8 cellular contexts compared by ENCODE assay signal in the genomic region with DNA sequence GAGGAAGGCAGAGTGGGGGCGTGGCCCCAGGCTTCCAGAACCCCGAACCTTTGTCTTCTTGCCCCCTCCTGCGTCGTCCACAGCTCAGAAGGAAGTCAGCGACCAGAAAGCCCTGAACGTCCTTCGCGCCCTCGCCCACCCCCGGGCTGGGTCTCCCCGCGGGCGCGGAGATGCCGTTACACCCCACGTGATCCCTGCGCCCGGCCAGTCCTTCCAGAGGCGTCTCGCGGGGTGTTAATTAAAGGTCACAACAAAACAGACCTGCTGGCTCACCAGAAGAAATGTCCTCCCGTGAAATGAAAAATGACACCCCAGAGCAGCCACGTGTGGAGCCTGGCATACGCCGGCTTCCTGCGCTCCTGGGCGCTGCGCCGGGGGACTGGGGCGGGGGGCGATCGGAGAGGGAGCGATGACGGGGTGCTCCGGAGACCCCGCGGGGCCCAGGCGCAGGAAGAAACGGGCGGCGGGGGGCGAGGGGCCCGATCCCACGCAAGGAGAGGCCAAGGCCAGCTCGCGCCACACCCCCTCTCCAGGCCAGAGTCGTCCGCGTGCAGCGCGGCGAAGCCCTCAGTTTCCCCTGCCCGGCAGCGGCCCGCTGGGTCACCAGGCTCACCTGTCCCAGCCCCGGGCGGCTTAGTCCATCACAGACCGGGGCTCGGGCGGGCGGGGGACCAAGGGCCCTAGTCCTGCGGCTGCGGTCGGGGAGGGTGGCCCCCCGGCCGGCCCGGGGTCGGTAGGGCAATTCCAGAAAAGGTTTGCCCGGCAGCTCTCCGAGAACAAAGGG. TPM values are rescaled to one million over a fixed set of nuclear protein-coding genes. Genes with fewer than 3 reads are reported as not detected.
A peak's percentile ranks its signal among the peaks of the same experiment; 100 is the strongest.
DNase-seq lines count a peak whose midpoint lies in the region; ATAC-seq, FAIRE-seq and TF ChIP-seq lines count a peak whose summit lies in the region.

No MANE protein-coding gene starts in this region.

- ATAC-seq in HG02884 (IDR thresholded peaks at IDR 0.05; ENCODE audit: unreplicated experiment) = no peak

- H3K27me3 ChIP-seq in neutrophil = peaks cover 96% of the 10 kb centered on the region

- H3K27me3 Mint-ChIP-seq in activated CD4-positive, alpha-beta memory T cell treated with anti-CD3 and anti-CD28 coated beads, Interleukin-2, amount 10 ng/mL, durations not matched to agents 7 days and 5 days = peaks cover 68% of the 10 kb centered on the region

- no peaks in the 10 kb centered on the region for H3K36me3 ChIP-seq in neutrophil

- FAIRE-seq in D721Med (lab: Jason Lieb, UNC) = no peak
- FAIRE-seq in HTR-8/SVneo (lab: Jason Lieb, UNC) = no peak

- no peaks in the 10 kb centered on the region for H3K9me3 ChIP-seq in neutrophil

- CTCF ChIA-PET in activated CD4-positive, alpha-beta memory T cell treated with anti-CD3 and anti-CD28 coated beads, Interleukin-2, amount 10 ng/mL, durations not matched to agents 7 days and 5 days (lab: Charles Lee) = interaction anchor here (0.8 to 2.8 kb wide), 22 partner anchors 13 to 1601 kb away, joined by 3 to 16 read pairs (median 3); no protein-coding TSS in a partner anchor

- H3K27ac Mint-ChIP-seq in activated CD4-positive, alpha-beta memory T cell treated with anti-CD3 and anti-CD28 coated beads, Interleukin-2, amount 10 ng/mL, durations not matched to agents 7 days and 5 days = no peak overlapping the region

- no peak overlapping the region for H3K27ac ChIP-seq in neutrophil

- POLR2A ChIA-PET in activated CD4-positive, alpha-beta memory T cell treated with anti-CD3 and anti-CD28 coated beads, Interleukin-2, amount 10 ng/mL, durations not matched to agents 7 days and 5 days (lab: Charles Lee) = interaction anchor here (0.8 kb wide), 1 partner anchor 849 kb away, joined by 3 read pairs; no protein-coding TSS in a partner anchor

- H3K4me3 ChIP-seq in fibroblast of the aortic adventitia (ENCODE audit: low read depth, low read length) = peak overlapping the region; percentile 90
- H3K4me3 ChIP-seq in neutrophil (ENCODE audit: low read depth in 1 of 2, low read length in 1 of 2) = peak overlapping the region; percentile 30 to 64

- peaks cover 26% of the 10 kb centered on the region for H3K4me1 Mint-ChIP-seq in activated CD4-positive, alpha-beta memory T cell treated with anti-CD3 and anti-CD28 coated beads, Interleukin-2, amount 10 ng/mL, durations not matched to agents 7 days and 5 days

- DNase-seq in D721Med (ENCODE audit: insufficient read length, low spot score) (peak; percentile 43), HT1080 (ENCODE audit: low read depth) (peak; percentile 34), fibroblast of the aortic adventitia (ENCODE audit: low read depth) (no peak), HTR-8/SVneo (ENCODE audit: insufficient read length, low spot score) (no peak)
- no peak for DNase-seq in activated CD4-positive, alpha-beta memory T cell treated with anti-CD3 and anti-CD28 coated beads, Interleukin-2, amount 10 ng/mL, durations not matched to agents 7 days and 5 days
- no peak for DNase-seq in effector CD8-positive, alpha-beta T cell (lab: John Stamatoyannopoulos, UW)

- H3K4me1 ChIP-seq in neutrophil (ENCODE audit: control insufficient read depth in 1 of 2, insufficient read depth in 1 of 2, low read depth in 1 of 2, low read length in 1 of 2) = peaks cover 40 to 43% of the 10 kb centered on the region in 2 experiments

- H3K4me3 Mint-ChIP-seq in activated CD4-positive, alpha-beta memory T cell treated with anti-CD3 and anti-CD28 coated beads, Interleukin-2, amount 10 ng/mL, durations not matched to agents 7 days and 5 days = peak overlapping the region; percentile 61

- H3K36me3 Mint-ChIP-seq in activated CD4-positive, alpha-beta memory T cell treated with anti-CD3 and anti-CD28 coated beads, Interleukin-2, amount 10 ng/mL, durations not matched to agents 7 days and 5 days (ENCODE audit: low read depth) = no peaks in the 10 kb centered on the region

- TF ChIP-seq CTCF in D721Med (IDR thresholded peaks at IDR 0.05; ENCODE audit: insufficient read depth, missing control alignments) (no peak), fibroblast of the aortic adventitia (IDR thresholded peaks at IDR 0.05; ENCODE audit: insufficient read depth, low read length) (no peak), neutrophil (IDR thresholded peaks at IDR 0.05) (no peak)

- H3K9me3 Mint-ChIP-seq in activated CD4-positive, alpha-beta memory T cell treated with anti-CD3 and anti-CD28 coated beads, Interleukin-2, amount 10 ng/mL, durations not matched to agents 7 days and 5 days = no peaks in the 10 kb centered on the region

RNA-seq across cellular contexts. Expression of a gene that starts 0.9 kb away (rescaled TPM):
- total RNA-seq in HT1080 (2014; rRNA removed; shearing (Covaris generic)) = 0.90 and 1.1 TPM in 2 replicates
- polyA plus RNA-seq in HT1080 (2015; cell fraction: cytosol; rRNA removed) = 0.26 and 0.34 TPM in 2 replicates
- polyA plus RNA-seq in HT1080 (2015; cell fraction: nucleus; rRNA removed) = 0.39 and 0.79 TPM in 2 replicates
- total RNA-seq in activated CD4-positive, alpha-beta memory T cell treated with anti-CD3 and anti-CD28 coated beads, Interleukin-2, amount 10 ng/mL, durations not matched to agents 7 days and 5 days = not detected
- 4.6 and 20.9 TPM in 2 replicates for total RNA-seq in fibroblast of the aortic adventitia (ENCODE audit: low replicate concordance)

Comparison
In these comparisons a context has a peak if more than half of its experiments do, and no peak if none do; other contexts are left out.
1. DNase-seq: peak in D721Med (single experiment) and HT1080 (single experiment); none in activated CD4-positive, alpha-beta memory T cell treated with anti-CD3 and anti-CD28 coated beads, Interleukin-2, amount 10 ng/mL, durations not matched to agents 7 days and 5 days (single experiment), fibroblast of the aortic adventitia (single experiment), HTR-8/SVneo (single experiment) and effector CD8-positive, alpha-beta T cell (single experiment).